ENCODE assay signal across 21 cellular contexts in the genomic region with DNA sequence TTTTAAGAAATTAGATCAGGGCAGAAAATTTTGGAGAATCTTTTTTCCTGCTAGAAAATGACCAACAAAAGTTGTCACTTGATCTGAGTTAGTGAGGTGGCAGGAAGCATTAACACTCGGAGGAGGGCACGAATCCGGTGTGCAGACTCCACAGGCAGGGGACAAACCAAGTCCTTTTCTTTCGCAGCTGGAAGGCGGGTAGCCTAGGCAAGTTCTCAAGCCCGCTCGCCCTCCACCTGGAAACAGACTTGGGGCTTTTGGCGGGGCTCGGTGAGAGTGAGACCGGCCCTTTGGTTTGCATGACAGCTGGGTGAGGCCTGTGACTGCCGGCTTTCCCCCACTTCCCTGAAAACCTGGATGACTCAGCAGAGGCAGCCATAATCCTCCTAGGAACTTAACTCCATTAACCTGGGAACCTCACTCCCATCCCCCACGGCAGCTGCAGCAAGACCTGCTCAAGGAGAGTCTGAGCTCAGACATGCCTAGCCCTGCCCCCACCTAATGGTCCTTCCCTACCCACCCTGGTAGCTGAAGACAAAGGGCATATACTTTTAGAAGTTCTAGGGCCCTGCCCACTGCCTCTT.
DNase-seq lines count a peak whose midpoint lies in the region; ATAC-seq and TF ChIP-seq lines count a peak whose summit lies in the region.
"Had no signal": no experiment of that assay in that cellular context is flagged by ENCODE, and none has a peak within 500 bp of the region (broad histone marks: within the 10 kb centered on the region; RNA-seq: fewer than 3 reads in every experiment).

No MANE protein-coding gene starts in this region.

- no peak overlapping the region for H3K4me3 Mint-ChIP-seq in neural progenitor cell
- H3K4me3 Mint-ChIP-seq: activated naive CD4-positive, alpha-beta T cell treated with anti-CD3 and anti-CD28 coated beads, Interleukin-2, amount 10 ng/mL, durations not matched to agents 7 days and 5 days; CD4-positive, alpha-beta T cell; HFFc6; nephron progenitor cell had no signal

- no peak overlapping the region for H3K4me3 ChIP-seq in ectodermal cell (ENCODE audit: insufficient read depth, low read depth, low read length)
- no peak overlapping the region for H3K4me3 ChIP-seq in neural progenitor cell
- H3K4me3 ChIP-seq: vagina had no signal

- H3K9ac ChIP-seq in neural progenitor cell: no peak overlapping the region

- H3K9me3 ChIP-seq in ectodermal cell (ENCODE audit: control insufficient read depth, low read length) (no peaks in the 10 kb centered on the region), neural progenitor cell (ENCODE audit: low read depth) (no peaks in the 10 kb centered on the region)

- no peaks in the 10 kb centered on the region for H3K79me2 ChIP-seq in neural progenitor cell (ENCODE audit: low read depth)

- peaks cover 5% of the 10 kb centered on the region for H3K27me3 Mint-ChIP-seq in neural progenitor cell (ENCODE audit: insufficient read depth, low read depth)
- H3K27me3 Mint-ChIP-seq: activated naive CD4-positive, alpha-beta T cell treated with anti-CD3 and anti-CD28 coated beads, Interleukin-2, amount 10 ng/mL, durations not matched to agents 7 days and 5 days had no signal

- peak overlapping the region; percentile 91 for H2AFZ ChIP-seq in neural progenitor cell (replicated peaks)

- DNase-seq in HK-2 (ENCODE audit: unreplicated experiment) (peak; percentile 14), NCI-H82 (lab: John Stamatoyannopoulos, UW) (peak; percentile 99), neural progenitor cell (ENCODE audit: low spot score) (peak; percentile 62), EL (no peak), sciatic nerve (ENCODE audit: low spot score) (no peak)
- DNase-seq: activated CD4-positive, alpha-beta T cell treated with anti-CD3 and anti-CD28 coated beads for 48 hours; activated naive CD4-positive, alpha-beta T cell treated with anti-CD3 and anti-CD28 coated beads, Interleukin-2, amount 10 ng/mL, durations not matched to agents 7 days and 5 days; amygdala; caudate nucleus; CD4-positive, alpha-beta T cell; GF-D8; HFFc6; left ventricle myocardium superior; midbrain; NCI-H1417 treated with DMSO at 0.1 percent for 48 hours; NCI-H748 treated with DMSO at 0.1 percent for 48 hours; nephron progenitor cell; T-helper 1 cell had no signal

- no peaks in the 10 kb centered on the region for H4K20me1 ChIP-seq in neural progenitor cell (ENCODE audit: low read depth)

- no peaks in the 10 kb centered on the region for H3F3A ChIP-seq in neural progenitor cell (ENCODE audit: low read depth)

- peak overlapping the region; percentile 32 for H3K4me2 ChIP-seq in neural progenitor cell

- no peaks in the 10 kb centered on the region for H3K36me3 ChIP-seq in ectodermal cell (ENCODE audit: control insufficient read depth, insufficient read depth, low read length)
- H3K36me3 ChIP-seq in neural progenitor cell: no peaks in the 10 kb centered on the region
- H3K36me3 ChIP-seq: vagina had no signal

- H3K27ac ChIP-seq in ectodermal cell (ENCODE audit: insufficient read depth, low read depth, low read length, poor library complexity, severe bottlenecking) (peak overlapping the region; percentile 16), neural progenitor cell (peak overlapping the region; percentile 60)
- H3K27ac ChIP-seq: vagina had no signal

- intact Hi-C loops in sciatic nerve (cut with DNase I): no loop called here

- H3K9me3 Mint-ChIP-seq in neural progenitor cell: peaks cover 11% of the 10 kb centered on the region
- H3K9me3 Mint-ChIP-seq: activated naive CD4-positive, alpha-beta T cell treated with anti-CD3 and anti-CD28 coated beads, Interleukin-2, amount 10 ng/mL, durations not matched to agents 7 days and 5 days; HFFc6 had no signal

- ATAC-seq in HG03097 (IDR thresholded peaks at IDR 0.05; ENCODE audit: low FRiP score, unreplicated experiment) (no peak), sciatic nerve (no peak)
- ATAC-seq: left ventricle myocardium superior had no signal

- WGBS in ectodermal cell, 2 experiments: 81 to 86% methylated on average over 12 of the region's 12 CpGs

- peaks cover 7% of the 10 kb centered on the region for H3K4me1 Mint-ChIP-seq in neural progenitor cell
- H3K4me1 Mint-ChIP-seq: activated naive CD4-positive, alpha-beta T cell treated with anti-CD3 and anti-CD28 coated beads, Interleukin-2, amount 10 ng/mL, durations not matched to agents 7 days and 5 days had no signal

- no peaks in the 10 kb centered on the region for H3K27me3 ChIP-seq in ectodermal cell (ENCODE audit: control insufficient read depth, insufficient read depth, low read length, poor library complexity, severe bottlenecking)
- no peaks in the 10 kb centered on the region for H3K27me3 ChIP-seq in neural progenitor cell
- H3K27me3 ChIP-seq: vagina had no signal

- TF ChIP-seq CTCF in neural progenitor cell (IDR thresholded peaks at IDR 0.05): no peak

- H3K27ac Mint-ChIP-seq in neural progenitor cell: no peak overlapping the region
- H3K27ac Mint-ChIP-seq: activated naive CD4-positive, alpha-beta T cell treated with anti-CD3 and anti-CD28 coated beads, Interleukin-2, amount 10 ng/mL, durations not matched to agents 7 days and 5 days; CD4-positive, alpha-beta T cell; HFFc6; nephron progenitor cell had no signal

- no peaks in the 10 kb centered on the region for H3K4me1 ChIP-seq in ectodermal cell (ENCODE audit: control insufficient read depth, insufficient read depth, low read length)
- peaks cover 14% of the 10 kb centered on the region for H3K4me1 ChIP-seq in neural progenitor cell
- H3K4me1 ChIP-seq: vagina had no signal

- no peaks in the 10 kb centered on the region for H3K36me3 Mint-ChIP-seq in neural progenitor cell
- H3K36me3 Mint-ChIP-seq: activated naive CD4-positive, alpha-beta T cell treated with anti-CD3 and anti-CD28 coated beads, Interleukin-2, amount 10 ng/mL, durations not matched to agents 7 days and 5 days had no signal

Comparison
In these comparisons a context has a peak if more than half of its experiments do, and no peak if none do; other contexts are left out.
1. DNase-seq: peak in HK-2 (single experiment), NCI-H82 (single experiment) and neural progenitor cell (single experiment); none in EL (single experiment) and sciatic nerve (single experiment).